In the genomic region with DNA sequence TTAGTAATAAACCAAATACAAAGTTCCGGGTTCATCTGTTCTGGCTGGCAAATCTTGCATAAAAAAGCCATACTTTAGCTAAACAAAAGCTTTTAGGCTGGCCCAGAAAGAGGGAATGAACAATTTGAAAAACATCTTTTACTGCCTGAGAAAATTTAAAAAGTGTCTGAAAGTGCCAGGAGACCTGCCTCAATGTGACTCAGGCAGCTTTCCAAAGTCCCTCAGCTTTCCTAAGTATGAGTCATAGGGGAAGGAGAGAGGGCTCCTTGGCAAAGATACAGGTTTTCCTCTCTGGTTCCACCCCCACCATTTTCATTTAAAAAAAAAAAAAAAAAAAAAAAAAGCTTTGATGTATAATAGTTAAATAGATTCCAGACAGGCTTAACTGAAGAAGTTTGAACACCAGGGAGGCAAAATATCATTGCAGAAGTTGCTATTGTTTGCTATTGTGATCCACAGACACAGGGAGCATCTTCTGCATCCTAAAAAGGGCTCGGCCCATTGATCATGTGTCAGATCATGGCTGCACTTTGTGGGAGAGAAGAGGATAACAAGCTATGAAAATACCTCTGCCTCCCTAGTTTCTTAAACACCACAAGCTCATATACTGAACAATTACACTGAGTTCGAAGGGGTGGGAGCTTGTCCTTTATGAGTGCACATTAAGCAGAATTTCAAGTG, we compare ENCODE assay signal across 1 cellular context.
TF ChIP-seq lines count a peak whose summit lies in the region.

No MANE protein-coding gene starts in this region.

TF ChIP-seq in WTC11, 78 proteins besides CTCF, POLR2A, EP300 and RAD21 (continued from another document):
- TF ChIP-seq ELF4 (CRISPR knock-in tag; IDR thresholded peaks at IDR 0.05; ENCODE audit: low read depth) (no peak), NFYB (CRISPR knock-in tag; conservative IDR thresholded peaks at IDR 0.05; ENCODE audit: low read depth) (no peak)
